ENCODE assay signal across 1 cellular context in the genomic region with DNA sequence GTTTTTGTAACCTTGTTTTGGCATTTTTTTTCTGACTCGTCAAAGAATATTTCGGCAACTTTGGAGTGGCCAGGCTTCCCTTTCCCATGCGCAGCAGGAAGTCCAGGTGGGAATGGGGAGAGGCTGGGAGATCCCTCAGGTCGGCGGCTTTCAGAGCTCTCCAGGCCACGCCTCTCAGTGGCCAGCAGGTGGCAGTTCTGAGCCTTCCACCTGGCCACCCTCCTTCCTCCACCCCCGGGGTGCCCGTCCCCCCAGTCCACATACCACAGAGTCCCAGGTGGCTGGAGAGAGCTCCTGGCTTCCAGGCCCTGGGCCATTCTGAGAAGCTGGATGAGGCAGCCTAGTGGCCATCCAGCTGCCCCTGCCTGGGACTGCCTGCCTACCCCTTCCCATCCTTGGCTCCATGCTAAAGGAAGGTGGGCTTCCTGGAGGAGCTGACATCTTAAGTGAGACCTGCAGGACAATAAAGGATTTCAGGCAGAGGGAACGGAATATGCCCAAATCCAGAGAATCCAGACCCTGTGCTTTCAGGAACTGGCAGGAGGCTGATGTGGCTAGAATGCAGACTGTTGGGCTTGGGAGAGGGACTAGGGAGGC.
A peak's percentile ranks its signal among the peaks of the same experiment; 100 is the strongest.
TF ChIP-seq lines count a peak whose summit lies in the region.

No MANE protein-coding gene starts in this region.

TF ChIP-seq in H1, 55 proteins besides CTCF, POLR2A, EP300 and RAD21 (continued from another document):
- TF ChIP-seq, protein P1, sequence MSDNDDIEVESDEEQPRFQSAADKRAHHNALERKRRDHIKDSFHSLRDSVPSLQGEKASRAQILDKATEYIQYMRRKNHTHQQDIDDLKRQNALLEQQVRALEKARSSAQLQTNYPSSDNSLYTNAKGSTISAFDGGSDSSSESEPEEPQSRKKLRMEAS (IDR thresholded peaks at IDR 0.05): peak; percentile 20; the same call in 1 of the 2 replicates
- 0 out of 2 replicates have a peak, but pooled peaks have one; percentile 6 for TF ChIP-seq YY1 (IDR thresholded peaks at IDR 0.05; ENCODE audit: low read depth, low read length)
- no peak for TF ChIP-seq BRCA1 (IDR thresholded peaks at IDR 0.05; ENCODE audit: low read depth, low read length)
- no peak for TF ChIP-seq TAF7 (optimal IDR thresholded peaks at IDR 0.05; ENCODE audit: borderline replicate concordance, low read depth, low read length)
- TF ChIP-seq CREB1 (IDR thresholded peaks at IDR 0.05): no peak
- TF ChIP-seq TCF12 (IDR thresholded peaks at IDR 0.05; ENCODE audit: low read depth, low read length): peak; percentile 75; the same call in 1 of the 2 replicates
- TF ChIP-seq, protein P2, sequence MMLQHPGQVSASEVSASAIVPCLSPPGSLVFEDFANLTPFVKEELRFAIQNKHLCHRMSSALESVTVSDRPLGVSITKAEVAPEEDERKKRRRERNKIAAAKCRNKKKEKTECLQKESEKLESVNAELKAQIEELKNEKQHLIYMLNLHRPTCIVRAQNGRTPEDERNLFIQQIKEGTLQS (IDR thresholded peaks at IDR 0.05; ENCODE audit: insufficient read depth, low read depth, low read length): no peak
- TF ChIP-seq BACH1 (IDR thresholded peaks at IDR 0.05; ENCODE audit: low read length): no peak
- TF ChIP-seq KDM1A (IDR thresholded peaks at IDR 0.05; ENCODE audit: borderline replicate concordance, low read length): peak; percentile 54; the same call in 1 of the 2 replicates
- TF ChIP-seq HDAC2 (IDR thresholded peaks at IDR 0.05; ENCODE audit: borderline replicate concordance in 1 of 2, low read depth in 2 of 2, low read length in 2 of 2): 0 out of 4 replicates have a peak, but pooled peaks of 1 of the 2 experiments have one; percentile 40
